In genomic region chr16:88306860-88307545, GRCh38 we compare ENCODE assay signal across 12 cellular contexts.
DNase-seq lines count a peak whose midpoint lies in the region; ATAC-seq and TF ChIP-seq lines count a peak whose summit lies in the region.
"Had no signal": no experiment of that assay in that cellular context is flagged by ENCODE, and none has a peak within 500 bp of the region (broad histone marks: within the 10 kb centered on the region; RNA-seq: fewer than 3 reads in every experiment).

No MANE protein-coding gene starts in this region.

- H3K27ac ChIP-seq in smooth muscle cell (ENCODE audit: low read depth), result peak overlapping the region; percentile 94
- H3K27ac ChIP-seq: cardiac muscle cell, pancreas had no signal

- H3K4me3 Mint-ChIP-seq in nephron progenitor cell, result no peak overlapping the region
- H3K4me3 Mint-ChIP-seq: IgD-negative memory B cell had no signal

- no peaks in the 10 kb centered on the region for H3K36me3 Mint-ChIP-seq in nephron progenitor cell (ENCODE audit: low read depth)

- H3K4me1 ChIP-seq in smooth muscle cell (ENCODE audit: low read depth), result peaks cover 9% of the 10 kb centered on the region
- H3K4me1 ChIP-seq: pancreas had no signal

- H3K9ac ChIP-seq in smooth muscle cell (ENCODE audit: low read depth), result peak overlapping the region; percentile 73

- H3K4me3 ChIP-seq in smooth muscle cell, result no peak overlapping the region
- H3K4me3 ChIP-seq: cardiac muscle cell, pancreas had no signal

- no peaks in the 10 kb centered on the region for H3K9me3 ChIP-seq in smooth muscle cell (replicated peaks; ENCODE audit: low read depth)
- H3K9me3 ChIP-seq: pancreas had no signal

- no peak overlapping the region for H3K27ac Mint-ChIP-seq in nephron progenitor cell
- H3K27ac Mint-ChIP-seq: IgD-negative memory B cell had no signal

- H3K36me3 ChIP-seq in smooth muscle cell (ENCODE audit: low read depth), result no peaks in the 10 kb centered on the region
- H3K36me3 ChIP-seq: cardiac muscle cell, pancreas had no signal

- no peaks in the 10 kb centered on the region for H3K27me3 ChIP-seq in smooth muscle cell (ENCODE audit: low read depth)
- H3K27me3 ChIP-seq: cardiac muscle cell, pancreas had no signal

- no peaks in the 10 kb centered on the region for H4K20me1 ChIP-seq in smooth muscle cell (ENCODE audit: low read depth)

- TF ChIP-seq CTCF in smooth muscle cell (IDR thresholded peaks at IDR 0.05; ENCODE audit: borderline replicate concordance, insufficient read depth, poor library complexity, severe bottlenecking) (no peak), nephron progenitor cell (IDR thresholded peaks at IDR 0.05) (no peak)

- peaks cover 19% of the 10 kb centered on the region for H3K4me1 Mint-ChIP-seq in nephron progenitor cell

- peaks cover 26% of the 10 kb centered on the region for H3F3A ChIP-seq in smooth muscle cell (ENCODE audit: low read depth)

- no peaks in the 10 kb centered on the region for H3K79me2 ChIP-seq in smooth muscle cell (ENCODE audit: low read depth)

- peak overlapping the region; percentile 24 for H3K4me2 ChIP-seq in smooth muscle cell

- peaks cover 26% of the 10 kb centered on the region for H3K27me3 Mint-ChIP-seq in nephron progenitor cell (ENCODE audit: low read depth, poor library complexity)

- no peak for ATAC-seq in left ventricle myocardium superior
- no peak for ATAC-seq in GM21515 (IDR thresholded peaks at IDR 0.05; ENCODE audit: unreplicated experiment)
- ATAC-seq in HG03159 (IDR thresholded peaks at IDR 0.05; ENCODE audit: unreplicated experiment), result no peak
- no peak for ATAC-seq in GM18517 (IDR thresholded peaks at IDR 0.05; ENCODE audit: unreplicated experiment)

- H3K9me3 Mint-ChIP-seq in nephron progenitor cell, result peaks cover 54% of the 10 kb centered on the region

- 7% methylated on average over 6 of the region's 6 CpGs for WGBS in smooth muscle cell (ENCODE audit: low lambda C conversion rate)

- peak; percentile 95 for DNase-seq in HCEC 1CT
- peak; percentile 82 for DNase-seq in amniotic stem cell (lab: John Stamatoyannopoulos, UW)
- DNase-seq in left ventricle myocardium superior, result peak; percentile 12
- peak; percentile 25 for DNase-seq in smooth muscle cell (lab: John Stamatoyannopoulos, UW; ENCODE audit: unreplicated experiment)
- no peak for DNase-seq in nephron progenitor cell
- DNase-seq: NCI-H446 treated with DMSO at 0.1 percent for 48 hours had no signal

- H2AFZ ChIP-seq in smooth muscle cell (ENCODE audit: low read depth), result no peak overlapping the region

- intact Hi-C loops in left ventricle myocardium superior (cut with micrococcal nuclease), result no loop called here
